In genomic region chr5:109083937-109084336, GRCh38 we compare ENCODE assay signal across 30 cellular contexts.
"Had no signal": no experiment of that assay in that cellular context is flagged by ENCODE, and none has a peak within 500 bp of the region (broad histone marks: within the 10 kb centered on the region; RNA-seq: fewer than 3 reads in every experiment).

No MANE protein-coding gene starts in this region.

- DNase-seq: hypothalamus; immature natural killer cell; kidney; left colon; left ventricle myocardium inferior; midbrain; mucosa of descending colon; naive thymus-derived CD4-positive, alpha-beta T cell; pancreas; posterior cingulate gyrus; retina; right cardiac atrium; stimulated activated CD4-positive, alpha-beta T cell treated with anti-CD3 and anti-CD28 coated beads, Interleukin-12 subunit alpha, Interleukin-12 subunit beta, amount 100 ng/mL, for 4 hours; stimulated activated CD4-positive, alpha-beta T cell treated with anti-CD3 and anti-CD28 coated beads, Interleukin-15, amount 100 ng/mL, for 24 hours; stimulated activated CD4-positive, alpha-beta T cell treated with anti-CD3 and anti-CD28 coated beads, Interleukin-2, amount 100 ng/mL, for 24 hours; stimulated activated CD4-positive, alpha-beta T cell treated with anti-CD3 and anti-CD28 coated beads, Interleukin-4, amount 100 ng/mL, for 1 hour; stimulated activated naive B cell treated with anti-CD40 and anti-IgM and Interleukin-4, amounts not matched to agents 10 μg/mL and 1 μg/mL and 100 μg/mL, for 72 hours; stimulated activated naive CD8-positive, alpha-beta T cell treated with anti-CD3 and anti-CD28 coated beads, Interleukin-15, Interleukin-2, amounts not matched to agents 100 U/mL and 50 U/mL, for 24 hours; stomach; testis; thyroid gland; transverse colon; upper lobe of left lung had no signal

- H3K9me3 Mint-ChIP-seq: memory B cell; naive thymus-derived CD4-positive, alpha-beta T cell; natural killer cell treated with Interleukin-12 subunit alpha and Interleukin-12 subunit beta and Interleukin-15 and Interleukin-18, amount 100 ng/mL, for 72 hours; stimulated activated naive B cell treated with anti-CD40 and anti-IgM and Interleukin-4, amounts not matched to agents 10 μg/mL and 1 μg/mL and 100 μg/mL, for 72 hours had no signal

- H3K27ac ChIP-seq: left ventricle myocardium inferior, pancreas, prostate gland, skin epidermis, stomach, testis, thyroid gland, transverse colon, upper lobe of left lung, vagina had no signal

- H3K4me1 ChIP-seq: prostate gland, testis, thyroid gland, upper lobe of left lung, vagina had no signal

- H3K36me3 Mint-ChIP-seq: natural killer cell treated with Interleukin-12 subunit alpha and Interleukin-12 subunit beta and Interleukin-15 and Interleukin-18, amount 100 ng/mL, for 72 hours; stimulated activated naive B cell treated with anti-CD40 and anti-IgM and Interleukin-4, amounts not matched to agents 10 μg/mL and 1 μg/mL and 100 μg/mL, for 72 hours had no signal

- H3K27me3 ChIP-seq: pancreas, stomach, testis, thyroid gland, transverse colon, upper lobe of left lung, vagina had no signal

- ATAC-seq: left colon; mucosa of descending colon; naive thymus-derived CD4-positive, alpha-beta T cell; natural killer cell treated with Interleukin-12 subunit alpha and Interleukin-12 subunit beta and Interleukin-15 and Interleukin-18, amount 100 ng/mL, for 72 hours; pancreas; right cardiac atrium; sciatic nerve; stimulated activated naive B cell treated with anti-CD40 and anti-IgM and Interleukin-4, amounts not matched to agents 10 μg/mL and 1 μg/mL and 100 μg/mL, for 72 hours; stimulated activated naive CD8-positive, alpha-beta T cell treated with anti-CD3 and anti-CD28 coated beads, Interleukin-15, Interleukin-2, amounts not matched to agents 100 U/mL and 50 U/mL, for 24 hours had no signal

- H3K4me3 ChIP-seq: left ventricle myocardium inferior, lung, mucosa of descending colon, pancreas, prostate gland, skin epidermis, stomach, testis, thyroid gland, transverse colon, upper lobe of left lung, vagina had no signal

- H3K4me1 Mint-ChIP-seq: immature natural killer cell; memory B cell; naive thymus-derived CD4-positive, alpha-beta T cell; stimulated activated naive B cell treated with anti-CD40 and anti-IgM and Interleukin-4, amounts not matched to agents 10 μg/mL and 1 μg/mL and 100 μg/mL, for 72 hours had no signal

- H3K36me3 ChIP-seq: left ventricle myocardium inferior, pancreas, prostate gland, stomach, thyroid gland, transverse colon, upper lobe of left lung, vagina had no signal

- H3K27me3 Mint-ChIP-seq: memory B cell; natural killer cell treated with Interleukin-12 subunit alpha and Interleukin-12 subunit beta and Interleukin-15 and Interleukin-18, amount 100 ng/mL, for 72 hours; stimulated activated naive B cell treated with anti-CD40 and anti-IgM and Interleukin-4, amounts not matched to agents 10 μg/mL and 1 μg/mL and 100 μg/mL, for 72 hours had no signal

- H3K27ac Mint-ChIP-seq: immature natural killer cell; memory B cell; naive thymus-derived CD4-positive, alpha-beta T cell; natural killer cell treated with Interleukin-12 subunit alpha and Interleukin-12 subunit beta and Interleukin-15 and Interleukin-18, amount 100 ng/mL, for 72 hours; stimulated activated naive B cell treated with anti-CD40 and anti-IgM and Interleukin-4, amounts not matched to agents 10 μg/mL and 1 μg/mL and 100 μg/mL, for 72 hours had no signal

- H3K9me3 ChIP-seq: left ventricle myocardium inferior, mucosa of descending colon, pancreas, prostate gland, stomach, testis, thyroid gland, transverse colon, upper lobe of left lung, vagina had no signal

- H3K4me3 Mint-ChIP-seq: immature natural killer cell; memory B cell; naive thymus-derived CD4-positive, alpha-beta T cell; natural killer cell treated with Interleukin-12 subunit alpha and Interleukin-12 subunit beta and Interleukin-15 and Interleukin-18, amount 100 ng/mL, for 72 hours; stimulated activated naive B cell treated with anti-CD40 and anti-IgM and Interleukin-4, amounts not matched to agents 10 μg/mL and 1 μg/mL and 100 μg/mL, for 72 hours had no signal
